16 cellular contexts compared by ENCODE assay signal in the genomic region with DNA sequence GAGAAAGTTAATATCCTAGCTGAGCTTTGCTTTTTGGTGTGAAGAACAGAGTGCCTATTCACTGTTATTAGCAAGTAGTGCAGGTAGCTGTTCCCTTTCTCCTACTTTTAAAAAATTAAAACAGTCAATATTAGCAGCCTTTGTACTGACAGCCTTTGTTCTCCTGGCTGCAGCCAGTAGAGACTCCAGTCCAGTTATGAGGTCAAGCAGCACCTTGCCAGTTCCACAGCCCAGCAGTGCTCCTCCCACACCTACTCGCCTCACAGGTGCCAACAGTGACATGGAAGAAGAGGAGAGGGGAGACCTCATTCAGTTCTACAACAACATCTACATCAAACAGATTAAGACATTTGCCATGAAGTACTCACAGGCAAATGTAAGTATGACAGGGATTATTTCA.
"Had no signal": no experiment of that assay in that cellular context is flagged by ENCODE, and none has a peak within 500 bp of the region (broad histone marks: within the 10 kb centered on the region; RNA-seq: fewer than 3 reads in every experiment).

No MANE protein-coding gene starts in this region.

- H3K27me3 Mint-ChIP-seq: memory B cell had no signal

- H3K4me1 ChIP-seq: body of pancreas, colonic mucosa, tibial artery, uterus had no signal

- H3K36me3 ChIP-seq: uterus had no signal

- H3K27ac Mint-ChIP-seq: memory B cell had no signal

- H3K4me3 Mint-ChIP-seq: memory B cell, natural killer cell had no signal

- H3K9me3 Mint-ChIP-seq: natural killer cell had no signal

- H3K27ac ChIP-seq: body of pancreas, colonic mucosa, hepatocyte, left ventricle myocardium inferior, tibial artery, uterus had no signal

- H3K27me3 ChIP-seq: body of pancreas, colonic mucosa, hepatocyte, tibial artery, uterus had no signal

- H3K4me3 ChIP-seq: body of pancreas, colonic mucosa, hepatocyte, left ventricle myocardium inferior, mucosa of descending colon, tibial artery, uterus had no signal

- ATAC-seq: body of pancreas, esophagus mucosa, mucosa of descending colon, natural killer cell had no signal

- DNase-seq: activated CD4-positive, alpha-beta T cell treated with anti-CD3 and anti-CD28 coated beads, Interleukin-2, amount 50 U/mL, for 48 hours; activated CD4-positive, CD25-positive, alpha-beta regulatory T cell treated with anti-CD3 and anti-CD28 coated beads, Interleukin-2, amount 50 U/mL, for 72 hours; amygdala; body of pancreas; caudate nucleus; colonic mucosa; left ventricle myocardium inferior; mucosa of descending colon; natural killer cell; stimulated activated CD4-positive, alpha-beta T cell treated with anti-CD3 and anti-CD28 coated beads, Interleukin-12 subunit alpha, Interleukin-12 subunit beta, amount 100 ng/mL, for 4 hours; stimulated activated CD4-positive, alpha-beta T cell treated with anti-CD3 and anti-CD28 coated beads, Interleukin-2, amount 100 ng/mL, for 24 hours; tibial artery; uterus had no signal

- H3K9me3 ChIP-seq: body of pancreas, colonic mucosa, left ventricle myocardium inferior, mucosa of descending colon, tibial artery, uterus had no signal
